8 cellular contexts compared by ENCODE assay signal in genomic region chr4:130432289-130432688, GRCh38.
"Had no signal": no experiment of that assay in that cellular context is flagged by ENCODE, and none has a peak within 500 bp of the region (broad histone marks: within the 10 kb centered on the region; RNA-seq: fewer than 3 reads in every experiment).

No MANE protein-coding gene starts in this region.

- H3K4me3 ChIP-seq: GM23248, HAP-1, K562 had no signal

- DNase-seq: GM23248, GOT3, H7, HFFc6, IMR-90 had no signal

- H3K36me3 ChIP-seq: HAP-1 had no signal

- H3K9me3 ChIP-seq: HAP-1 had no signal

- H3K4me1 ChIP-seq: HAP-1 had no signal

- ATAC-seq: HCT116, K562 had no signal
